In genomic region chr14:99480856-99481744, GRCh38 we compare ENCODE assay signal across 1 cellular context.
A peak's percentile ranks its signal among the peaks of the same experiment; 100 is the strongest.
TF ChIP-seq lines count a peak whose summit lies in the region.

TSS of gene CCNK (plus strand) at chr14:99481409. CDS start at chr14:99492678, 11,269 bp downstream.
TSS of gene SETD3 (minus strand) at chr14:99480859. CDS start at chr14:99465805, 15,054 bp downstream.

TF ChIP-seq in HEK293, 187 proteins besides CTCF, POLR2A, EP300 and RAD21 (continued from another document):
- no peak for TF ChIP-seq ZNF830 (tag by site-specific recombination; IDR thresholded peaks at IDR 0.05; ENCODE audit: low read depth)
- no peak for TF ChIP-seq ZNF18 (tag by site-specific recombination; IDR thresholded peaks at IDR 0.05)
- peak; percentile 74; the same call in 1 of the 2 replicates for TF ChIP-seq ZNF24 (tag by site-specific recombination; IDR thresholded peaks at IDR 0.05)
- no peak for TF ChIP-seq ZNF157 (tag by site-specific recombination; IDR thresholded peaks at IDR 0.05)
- no peak for TF ChIP-seq ZNF169 (tag by site-specific recombination; IDR thresholded peaks at IDR 0.05)
- no peak for TF ChIP-seq PRDM1 (tag by site-specific recombination; IDR thresholded peaks at IDR 0.05)
- no peak for TF ChIP-seq ZNF571 (tag by site-specific recombination; IDR thresholded peaks at IDR 0.05)
- TF ChIP-seq GFI1B (tag by site-specific recombination; IDR thresholded peaks at IDR 0.05), result no peak
- peak; percentile 88 for TF ChIP-seq ZNF449 (tag by site-specific recombination; IDR thresholded peaks at IDR 0.05)
- no peak for TF ChIP-seq REST (tag by site-specific recombination; IDR thresholded peaks at IDR 0.05)
- no peak for TF ChIP-seq ZNF837 (tag by site-specific recombination; IDR thresholded peaks at IDR 0.05)
- TF ChIP-seq RBAK (tag by site-specific recombination; IDR thresholded peaks at IDR 0.05), result no peak
- TF ChIP-seq OSR2 (tag by site-specific recombination; IDR thresholded peaks at IDR 0.05), result no peak
- no peak for TF ChIP-seq ZNF654 (tag by site-specific recombination; IDR thresholded peaks at IDR 0.05; ENCODE audit: low read depth)
- TF ChIP-seq BCL11B (tag by site-specific recombination; IDR thresholded peaks at IDR 0.05; ENCODE audit: low read depth), result no peak
- no peak for TF ChIP-seq TCF7L2 (IDR thresholded peaks at IDR 0.05; ENCODE audit: borderline replicate concordance, low read depth, low read length)
- TF ChIP-seq ZNF677 (tag by site-specific recombination; IDR thresholded peaks at IDR 0.05), result no peak
- TF ChIP-seq ZNF521 (tag by site-specific recombination; IDR thresholded peaks at IDR 0.05), result no peak
- peak; percentile 96 for TF ChIP-seq YY1 (tag by site-specific recombination; IDR thresholded peaks at IDR 0.05)
- TF ChIP-seq HOXC10 (CRISPR knock-in tag; IDR thresholded peaks at IDR 0.05), result no peak
- TF ChIP-seq MEIS1 (CRISPR knock-in tag; IDR thresholded peaks at IDR 0.05; ENCODE audit: borderline replicate concordance), result no peak
- TF ChIP-seq ZNF600 (tag by site-specific recombination; IDR thresholded peaks at IDR 0.05), result no peak
- TF ChIP-seq PRDM2 (tag by site-specific recombination; IDR thresholded peaks at IDR 0.05; ENCODE audit: borderline replicate concordance), result no peak
- TF ChIP-seq ZBTB8A (tag by site-specific recombination; IDR thresholded peaks at IDR 0.05), result peak; percentile 34; the same call in 1 of the 2 replicates
- TF ChIP-seq ZNF133 (tag by site-specific recombination; IDR thresholded peaks at IDR 0.05), result no peak
- peak; percentile 84 for TF ChIP-seq ZXDB (tag by site-specific recombination; IDR thresholded peaks at IDR 0.05)
- TF ChIP-seq ZNF768 (tag by site-specific recombination; IDR thresholded peaks at IDR 0.05), result no peak
- no peak for TF ChIP-seq ZNF112 (tag by site-specific recombination; IDR thresholded peaks at IDR 0.05)
- TF ChIP-seq ZNF510 (tag by site-specific recombination; IDR thresholded peaks at IDR 0.05; ENCODE audit: insufficient replicate concordance), result no peak
- no peak for TF ChIP-seq ZNF560 (tag by site-specific recombination; IDR thresholded peaks at IDR 0.05; ENCODE audit: borderline replicate concordance)
- TF ChIP-seq ZSCAN16 (tag by site-specific recombination; IDR thresholded peaks at IDR 0.05), result no peak
- TF ChIP-seq ZEB2 (tag by site-specific recombination; IDR thresholded peaks at IDR 0.05), result peak; percentile 98
- TF ChIP-seq ZNF146 (tag by site-specific recombination; IDR thresholded peaks at IDR 0.05), result no peak; the same call in 1 of the 2 replicates
- no peak for TF ChIP-seq ZNF280D (tag by site-specific recombination; IDR thresholded peaks at IDR 0.05)
